6 cellular contexts compared by ENCODE assay signal in genomic region chr5:176389769-176390123, GRCh38. TPM values are rescaled to one million over a fixed set of nuclear protein-coding genes. Genes with fewer than 3 reads are reported as not detected.
DNase-seq lines count a peak whose midpoint lies in the region; ATAC-seq, FAIRE-seq and TF ChIP-seq lines count a peak whose summit lies in the region.
"Not testable (repeated sequence)": the region's sequence is repeated elsewhere in the genome, so short reads cannot be mapped to it uniquely, and the experiment has no call there.

No MANE protein-coding gene starts in this region.

- not testable (repeated sequence) for H3K9me3 Mint-ChIP-seq in IgD-negative memory B cell; activated CD8-positive, alpha-beta memory T cell treated with anti-CD3 and anti-CD28 coated beads, Interleukin-2, amount 10 ng/mL, durations not matched to agents 7 days and 5 days (ENCODE audit: low read depth)

- not testable (repeated sequence) for H3K27me3 ChIP-seq in A673 (replicated peaks; ENCODE audit: insufficient read depth, low read depth, low read length, poor library complexity); ectodermal cell (ENCODE audit: control insufficient read depth, insufficient read depth, low read length, poor library complexity, severe bottlenecking); HepG2 (ENCODE audit: control insufficient read depth in 1 of 2, insufficient read depth in 2 of 2, low read length in 2 of 2)

- not testable (repeated sequence) for BruUV-seq in A673 (replicated peaks; lab: Mats Ljungman, UMichigan); HepG2 (replicated peaks; lab: Mats Ljungman, UMichigan)

- in situ Hi-C loops in HepG2 (cut with HindIII; ENCODE audit: extremely low pct_ligation_motif_present, low pct_unique_long_range_greater_than_20kb), result not testable (repeated sequence)

- intact Hi-C loops in A673 (cut with micrococcal nuclease; ENCODE audit: unreplicated experiment), result loop anchor here (5.0 kb wide), 1 partner anchor 148 kb away; the partner anchor contains the start of gene RNF44
- intact Hi-C loops in HepG2 (cut with micrococcal nuclease; ENCODE audit: unreplicated experiment), result not testable (repeated sequence)

- peaks cover 42% of the 10 kb centered on the region for H3K79me2 ChIP-seq in HepG2 (ENCODE audit: insufficient read depth, low read length)

- peaks cover 20% of the 10 kb centered on the region for H3K36me3 ChIP-seq in A673 (ENCODE audit: insufficient read depth, low read length, poor library complexity, severe bottlenecking)
- H3K36me3 ChIP-seq in ectodermal cell (ENCODE audit: control insufficient read depth, insufficient read depth, low read length), result not testable (repeated sequence)
- peaks cover 3 to 22% of the 10 kb centered on the region in 2 experiments; a peak in 4 of 5 replicates for H3K36me3 ChIP-seq in HepG2 (replicated peaks in 1 of 2; ENCODE audit: control insufficient read depth in 1 of 2, insufficient read depth in 2 of 2, low read length in 2 of 2)

- H2AFZ ChIP-seq in HepG2 (ENCODE audit: low read length), result not testable (repeated sequence)

- TF ChIP-seq EP300 in HepG2 (IDR thresholded peaks at IDR 0.05; ENCODE audit: low read depth in 2 of 2, low read length in 2 of 2); HepG2 (CRISPR knock-in tag; IDR thresholded peaks at IDR 0.05; ENCODE audit: borderline replicate concordance): not testable (repeated sequence)

- CTCF ChIA-PET in A673 (lab: Charles Lee); HepG2 (lab: Yijun Ruan, JAX; ENCODE audit: low intra/inter-chr PET ratio, low total read pairs): not testable (repeated sequence)
- CTCF ChIA-PET in activated CD8-positive, alpha-beta memory T cell treated with anti-CD3 and anti-CD28 coated beads, Interleukin-2, amount 10 ng/mL, durations not matched to agents 7 days and 5 days (lab: Charles Lee), result interaction anchor here (1.2 to 2.2 kb wide), 2 partner anchors 58 to 153 kb away, joined by 4 to 8 read pairs; partner anchors contain the start of gene FAF2

- TF ChIP-seq CTCF in A673 (conservative IDR thresholded peaks at IDR 0.05; ENCODE audit: low read depth, low read length); HepG2 (CRISPR knock-in tag; IDR thresholded peaks at IDR 0.05); retinal pigment epithelial cell (conservative IDR thresholded peaks at IDR 0.05; ENCODE audit: low read depth, low read length): not testable (repeated sequence)

- POLR2A ChIA-PET in A673 (lab: Charles Lee; ENCODE audit: low non-redundant PET), result not testable (repeated sequence)
- POLR2A ChIA-PET in HepG2 (lab: Yijun Ruan, JAX), result interaction anchor here (0.7 to 2.3 kb wide), 7 partner anchors 10 to 631 kb away, joined by 3 to 31 read pairs (median 3); partner anchors contain the start of genes CDHR2, KIAA1191 and RNF44

- H3K9me3 ChIP-seq in A673 (ENCODE audit: low read depth, low read length, poor library complexity, severe bottlenecking); ectodermal cell (ENCODE audit: control insufficient read depth, low read length); HepG2 (ENCODE audit: low read length): not testable (repeated sequence)

- not testable (repeated sequence) for TF ChIP-seq RAD21 in HepG2 (CRISPR knock-in tag; IDR thresholded peaks at IDR 0.05)

- not testable (repeated sequence) for TF ChIP-seq POLR2A in HepG2 (IDR thresholded peaks at IDR 0.05; ENCODE audit: insufficient read depth in 1 of 2, low read depth in 2 of 2, low read length in 2 of 2)

- ATAC-seq in activated CD8-positive, alpha-beta memory T cell treated with anti-CD3 and anti-CD28 coated beads, Interleukin-2, amount 10 ng/mL, durations not matched to agents 7 days and 5 days; HepG2: not testable (repeated sequence)

- not testable (repeated sequence) for FAIRE-seq in HepG2 (lab: Jason Lieb, UNC)

- peak overlapping the region; percentile 75 for H3K4me2 ChIP-seq in HepG2 (ENCODE audit: low read depth, low read length)

- H3K27ac ChIP-seq in A673 (ENCODE audit: low read depth, low read length, poor library complexity, severe bottlenecking), result peak overlapping the region; percentile 99
- not testable (repeated sequence) for H3K27ac ChIP-seq in ectodermal cell (ENCODE audit: insufficient read depth, low read depth, low read length, poor library complexity, severe bottlenecking)
- H3K27ac ChIP-seq in HepG2 (ENCODE audit: extremely low read length, insufficient read depth, low read length), result peak overlapping the region; percentile 99

- H4K20me1 ChIP-seq in HepG2 (ENCODE audit: insufficient read depth, low read length), result peaks cover 11% of the 10 kb centered on the region; the same call in 1 of the 2 replicates

- peak overlapping the region; percentile 98 to 100 (median 99) for H3K27ac Mint-ChIP-seq in IgD-negative memory B cell
- H3K27ac Mint-ChIP-seq in activated CD8-positive, alpha-beta memory T cell treated with anti-CD3 and anti-CD28 coated beads, Interleukin-2, amount 10 ng/mL, durations not matched to agents 7 days and 5 days, result peak overlapping the region; percentile 99

- H3K4me3 ChIP-seq in A673 (ENCODE audit: low read depth, low read length, poor library complexity, severe bottlenecking) (peak overlapping the region; percentile 95), ectodermal cell (ENCODE audit: insufficient read depth, low read depth, low read length) (peak overlapping the region; percentile 97), HepG2 (replicated peaks in 1 of 3; ENCODE audit: insufficient read depth in 1 of 3, low read depth in 2 of 3, low read length in 3 of 3) (peak overlapping the region; percentile 67 to 92 (median 71)), retinal pigment epithelial cell (ENCODE audit: low read length) (peak overlapping the region; percentile 94)

- DNase-seq in A673 (ENCODE audit: low spot score); activated CD8-positive, alpha-beta memory T cell treated with anti-CD3 and anti-CD28 coated beads, Interleukin-2, amount 10 ng/mL, durations not matched to agents 7 days and 5 days; HepG2 (ENCODE audit: low spot score); retinal pigment epithelial cell (ENCODE audit: low read depth): not testable (repeated sequence)

- not testable (repeated sequence) for H3K27me3 Mint-ChIP-seq in IgD-negative memory B cell; activated CD8-positive, alpha-beta memory T cell treated with anti-CD3 and anti-CD28 coated beads, Interleukin-2, amount 10 ng/mL, durations not matched to agents 7 days and 5 days

- peak overlapping the region; percentile 84 for H3K9ac ChIP-seq in HepG2 (ENCODE audit: insufficient read depth, low read depth, low read length)

- WGBS in ectodermal cell, 2 experiments, result 88 to 89% methylated on average over 13 of the region's 13 CpGs
- WGBS in HepG2 (ENCODE audit: low lambda C conversion rate), result 84% methylated on average over 13 of the region's 13 CpGs

- H3K4me1 Mint-ChIP-seq in IgD-negative memory B cell, result peaks cover 8 to 21% (median 17%) of the 10 kb centered on the region in 3 donors
- peaks cover 35% of the 10 kb centered on the region for H3K4me1 Mint-ChIP-seq in activated CD8-positive, alpha-beta memory T cell treated with anti-CD3 and anti-CD28 coated beads, Interleukin-2, amount 10 ng/mL, durations not matched to agents 7 days and 5 days

- H3K4me3 Mint-ChIP-seq in IgD-negative memory B cell, result peak overlapping the region; percentile 99 to 100 (median 100)
- H3K4me3 Mint-ChIP-seq in activated CD8-positive, alpha-beta memory T cell treated with anti-CD3 and anti-CD28 coated beads, Interleukin-2, amount 10 ng/mL, durations not matched to agents 7 days and 5 days, result peak overlapping the region; percentile 93

- H3K36me3 Mint-ChIP-seq in IgD-negative memory B cell, result not testable (repeated sequence)
- H3K36me3 Mint-ChIP-seq in activated CD8-positive, alpha-beta memory T cell treated with anti-CD3 and anti-CD28 coated beads, Interleukin-2, amount 10 ng/mL, durations not matched to agents 7 days and 5 days, result peaks cover 35% of the 10 kb centered on the region

- H3K4me1 ChIP-seq in A673 (ENCODE audit: insufficient read depth, low read length, poor library complexity, severe bottlenecking), result peaks cover 13% of the 10 kb centered on the region
- H3K4me1 ChIP-seq in ectodermal cell (ENCODE audit: control insufficient read depth, insufficient read depth, low read length), result not testable (repeated sequence)
- H3K4me1 ChIP-seq in HepG2 (ENCODE audit: insufficient read depth, low read length), result peaks cover 31% of the 10 kb centered on the region

RNA-seq across cellular contexts. Expression of gene HIGD2A, which starts 1.2 kb away (rescaled TPM):
- total RNA-seq in A673 (2021) (80.3 and 81.7 TPM in 2 replicates), HepG2 (2016; rRNA removed; fragmentation: Illumina TruSeq; extraction: Trizol) (89.2 and 95.7 TPM in 2 replicates)
- polyA plus RNA-seq in IgD-negative memory B cell (242 TPM), HepG2 (2011; rRNA removed) (146 TPM in 2 replicates)
- total RNA-seq in activated CD8-positive, alpha-beta memory T cell treated with anti-CD3 and anti-CD28 coated beads, Interleukin-2, amount 10 ng/mL, durations not matched to agents 7 days and 5 days, result 10 to 100 TPM; 86.0 to 87.7 TPM
- 114 TPM for polyA plus RNA-seq in ectodermal cell (2013, experiment 1 of 4)
- polyA plus RNA-seq in ectodermal cell (2013, experiment 2 of 4), result 123 TPM
- 136 TPM for polyA plus RNA-seq in ectodermal cell (2013, experiment 3 of 4)
- polyA plus RNA-seq in ectodermal cell (2013, experiment 4 of 4), result 144 TPM
- total RNA-seq in HepG2 (2016; cell fraction: cytosol; rRNA removed; fragmentation: Illumina TruSeq; extraction: Trizol; ENCODE audit: low read depth), result 64.5 and 65.6 TPM in 2 replicates
- 87.9 and 107 TPM in 2 replicates for total RNA-seq in HepG2 (2016; cell fraction: insoluble cytoplasmic fraction; rRNA removed; fragmentation: Illumina TruSeq; extraction: Trizol)
- 112 and 135 TPM in 2 replicates for total RNA-seq in HepG2 (2016; cell fraction: membrane; rRNA removed; fragmentation: Illumina TruSeq; extraction: Trizol)
- total RNA-seq in HepG2 (2016; cell fraction: nucleus; rRNA removed; fragmentation: Illumina TruSeq; extraction: Trizol), result 38.9 and 40.5 TPM in 2 replicates
- polyA plus RNA-seq in HepG2 (2011; cell fraction: cytosol; rRNA removed), result 171 and 302 TPM in 2 replicates
- polyA plus RNA-seq in HepG2 (2011; cell fraction: nucleus; rRNA removed), result 77.0 and 77.1 TPM in 2 replicates
- 133 and 141 TPM in 2 replicates for polyA plus RNA-seq in HepG2 (2012)
- polyA plus RNA-seq in HepG2 (2016; cell fraction: cytosol; fragmentation: Illumina TruSeq; extraction: Trizol; ENCODE audit: low read depth), result 151 and 159 TPM in 2 replicates
- polyA plus RNA-seq in HepG2 (2016; cell fraction: insoluble cytoplasmic fraction; fragmentation: Illumina TruSeq; extraction: Trizol; ENCODE audit: low read depth), result 220 and 222 TPM in 2 replicates
- 239 and 256 TPM in 2 replicates for polyA plus RNA-seq in HepG2 (2016; cell fraction: membrane; fragmentation: Illumina TruSeq; extraction: Trizol; ENCODE audit: low read depth)
- 118 and 123 TPM in 2 replicates for polyA plus RNA-seq in HepG2 (2016; cell fraction: nucleus; fragmentation: Illumina TruSeq; extraction: Trizol; ENCODE audit: insufficient read depth, low read depth)
- 148 and 164 TPM in 2 replicates for polyA minus RNA-seq in HepG2 (2011; rRNA and poly(A)+ RNA removed; ENCODE audit: low replicate concordance)
- 70.4 and 91.9 TPM in 2 replicates for polyA minus RNA-seq in HepG2 (2011; cell fraction: cytosol; rRNA and poly(A)+ RNA removed)
- 33.3 and 40.7 TPM in 2 replicates for polyA minus RNA-seq in HepG2 (2011; cell fraction: nucleus; rRNA and poly(A)+ RNA removed)

RNA-seq across cellular contexts. Expression of gene NOP16, which starts 1.3 kb away (rescaled TPM):
- total RNA-seq in A673 (2021), result 57.7 and 66.0 TPM in 2 replicates
- 38.1 TPM for polyA plus RNA-seq in IgD-negative memory B cell
- 10 to 100 TPM; 44.8 to 68.3 TPM for total RNA-seq in activated CD8-positive, alpha-beta memory T cell treated with anti-CD3 and anti-CD28 coated beads, Interleukin-2, amount 10 ng/mL, durations not matched to agents 7 days and 5 days
- polyA plus RNA-seq in ectodermal cell (2013, experiment 1 of 4), result 24.5 TPM
- 25.2 TPM for polyA plus RNA-seq in ectodermal cell (2013, experiment 2 of 4)
- polyA plus RNA-seq in ectodermal cell (2013, experiment 3 of 4), result 22.5 TPM
- polyA plus RNA-seq in ectodermal cell (2013, experiment 4 of 4), result 23.6 TPM
- total RNA-seq in HepG2 (2016; rRNA removed; fragmentation: Illumina TruSeq; extraction: Trizol), result 48.4 and 58.4 TPM in 2 replicates
- 19.8 and 25.4 TPM in 2 replicates for total RNA-seq in HepG2 (2016; cell fraction: cytosol; rRNA removed; fragmentation: Illumina TruSeq; extraction: Trizol; ENCODE audit: low read depth)
- total RNA-seq in HepG2 (2016; cell fraction: insoluble cytoplasmic fraction; rRNA removed; fragmentation: Illumina TruSeq; extraction: Trizol), result 51.5 and 62.4 TPM in 2 replicates
- total RNA-seq in HepG2 (2016; cell fraction: membrane; rRNA removed; fragmentation: Illumina TruSeq; extraction: Trizol), result 31.1 and 36.0 TPM in 2 replicates
- 38.3 and 50.4 TPM in 2 replicates for total RNA-seq in HepG2 (2016; cell fraction: nucleus; rRNA removed; fragmentation: Illumina TruSeq; extraction: Trizol)
- polyA plus RNA-seq in HepG2 (2011; rRNA removed), result 43.3 and 45.9 TPM in 2 replicates
- 43.5 and 48.0 TPM in 2 replicates for polyA plus RNA-seq in HepG2 (2011; cell fraction: cytosol; rRNA removed)
- 49.8 and 55.0 TPM in 2 replicates for polyA plus RNA-seq in HepG2 (2011; cell fraction: nucleus; rRNA removed)
- polyA plus RNA-seq in HepG2 (2012), result 36.0 and 45.5 TPM in 2 replicates
- polyA plus RNA-seq in HepG2 (2016; cell fraction: cytosol; fragmentation: Illumina TruSeq; extraction: Trizol; ENCODE audit: low read depth), result 20.0 and 21.6 TPM in 2 replicates
- 99.0 and 104 TPM in 2 replicates for polyA plus RNA-seq in HepG2 (2016; cell fraction: insoluble cytoplasmic fraction; fragmentation: Illumina TruSeq; extraction: Trizol; ENCODE audit: low read depth)
- polyA plus RNA-seq in HepG2 (2016; cell fraction: membrane; fragmentation: Illumina TruSeq; extraction: Trizol; ENCODE audit: low read depth), result 29.9 and 32.3 TPM in 2 replicates
- polyA plus RNA-seq in HepG2 (2016; cell fraction: nucleus; fragmentation: Illumina TruSeq; extraction: Trizol; ENCODE audit: insufficient read depth, low read depth), result 76.6 and 84.9 TPM in 2 replicates
- 16.4 and 48.3 TPM in 2 replicates for polyA minus RNA-seq in HepG2 (2011; rRNA and poly(A)+ RNA removed; ENCODE audit: low replicate concordance)
- polyA minus RNA-seq in HepG2 (2011; cell fraction: cytosol; rRNA and poly(A)+ RNA removed), result 10.2 and 15.5 TPM in 2 replicates
- polyA minus RNA-seq in HepG2 (2011; cell fraction: nucleus; rRNA and poly(A)+ RNA removed), result 37.8 and 42.2 TPM in 2 replicates

RNA-seq across cellular contexts. Expression of gene ARL10, which starts 24.5 kb away (rescaled TPM):
- total RNA-seq in A673 (2021) (13.6 and 15.8 TPM in 2 replicates), HepG2 (2016; rRNA removed; fragmentation: Illumina TruSeq; extraction: Trizol) (0.01 and 0.18 TPM in 2 replicates)
- polyA plus RNA-seq in IgD-negative memory B cell (1.3 TPM), HepG2 (2011; rRNA removed) (0.22 and 0.50 TPM in 2 replicates)
- 1 to 10 TPM; 6.3 to 9.0 TPM for total RNA-seq in activated CD8-positive, alpha-beta memory T cell treated with anti-CD3 and anti-CD28 coated beads, Interleukin-2, amount 10 ng/mL, durations not matched to agents 7 days and 5 days
- polyA plus RNA-seq in ectodermal cell (2013, experiment 1 of 4), result 14.5 TPM
- polyA plus RNA-seq in ectodermal cell (2013, experiment 2 of 4), result 17.8 TPM
- 10.2 TPM for polyA plus RNA-seq in ectodermal cell (2013, experiment 3 of 4)
- 12.6 TPM for polyA plus RNA-seq in ectodermal cell (2013, experiment 4 of 4)
- total RNA-seq in HepG2 (2016; cell fraction: cytosol; rRNA removed; fragmentation: Illumina TruSeq; extraction: Trizol; ENCODE audit: low read depth), result 1.1 TPM in 1 of 2 replicates, not detected in the other
- total RNA-seq in HepG2 (2016; cell fraction: insoluble cytoplasmic fraction; rRNA removed; fragmentation: Illumina TruSeq; extraction: Trizol), result 0.45 TPM in 1 of 2 replicates, not detected in the other
- total RNA-seq in HepG2 (2016; cell fraction: membrane; rRNA removed; fragmentation: Illumina TruSeq; extraction: Trizol), result 0.93 and 0.96 TPM in 2 replicates
- 0.53 TPM in 1 of 2 replicates, not detected in the other for total RNA-seq in HepG2 (2016; cell fraction: nucleus; rRNA removed; fragmentation: Illumina TruSeq; extraction: Trizol)
- under 0.01 and 0.01 TPM in 2 replicates for polyA plus RNA-seq in HepG2 (2011; cell fraction: cytosol; rRNA removed)
- 0.02 and 0.03 TPM in 2 replicates for polyA plus RNA-seq in HepG2 (2011; cell fraction: nucleus; rRNA removed)
- polyA plus RNA-seq in HepG2 (2012), result 0.05 and 0.07 TPM in 2 replicates
- 0.51 and 1.6 TPM in 2 replicates for polyA plus RNA-seq in HepG2 (2016; cell fraction: cytosol; fragmentation: Illumina TruSeq; extraction: Trizol; ENCODE audit: low read depth)
- not detected in 2 replicates for polyA plus RNA-seq in HepG2 (2016; cell fraction: insoluble cytoplasmic fraction; fragmentation: Illumina TruSeq; extraction: Trizol; ENCODE audit: low read depth)
- 1.5 TPM in 1 of 2 replicates, not detected in the other for polyA plus RNA-seq in HepG2 (2016; cell fraction: membrane; fragmentation: Illumina TruSeq; extraction: Trizol; ENCODE audit: low read depth)
- 0.05 TPM in 1 of 2 replicates, not detected in the other for polyA plus RNA-seq in HepG2 (2016; cell fraction: nucleus; fragmentation: Illumina TruSeq; extraction: Trizol; ENCODE audit: insufficient read depth, low read depth)
- 0.02 and 0.22 TPM in 2 replicates for polyA minus RNA-seq in HepG2 (2011; rRNA and poly(A)+ RNA removed; ENCODE audit: low replicate concordance)
- polyA minus RNA-seq in HepG2 (2011; cell fraction: cytosol; rRNA and poly(A)+ RNA removed), result 0.79 TPM in 1 of 2 replicates, not detected in the other
- under 0.01 TPM in 2 replicates for polyA minus RNA-seq in HepG2 (2011; cell fraction: nucleus; rRNA and poly(A)+ RNA removed)

RNA-seq across cellular contexts. Expression of gene CLTB, which starts 26.6 kb away (rescaled TPM):
- total RNA-seq in A673 (2021) (48.9 and 61.8 TPM in 2 replicates), HepG2 (2016; rRNA removed; fragmentation: Illumina TruSeq; extraction: Trizol) (30.7 and 33.8 TPM in 2 replicates)
- polyA plus RNA-seq in IgD-negative memory B cell (54.1 TPM), HepG2 (2011; rRNA removed) (23.3 and 24.8 TPM in 2 replicates)
- total RNA-seq in activated CD8-positive, alpha-beta memory T cell treated with anti-CD3 and anti-CD28 coated beads, Interleukin-2, amount 10 ng/mL, durations not matched to agents 7 days and 5 days, result 10 to 100 TPM; 56.7 to 61.8 TPM
- 27.5 TPM for polyA plus RNA-seq in ectodermal cell (2013, experiment 1 of 4)
- polyA plus RNA-seq in ectodermal cell (2013, experiment 2 of 4), result 25.1 TPM
- polyA plus RNA-seq in ectodermal cell (2013, experiment 3 of 4), result 26.1 TPM
- polyA plus RNA-seq in ectodermal cell (2013, experiment 4 of 4), result 25.5 TPM
- total RNA-seq in HepG2 (2016; cell fraction: cytosol; rRNA removed; fragmentation: Illumina TruSeq; extraction: Trizol; ENCODE audit: low read depth), result 29.6 and 37.0 TPM in 2 replicates
- total RNA-seq in HepG2 (2016; cell fraction: insoluble cytoplasmic fraction; rRNA removed; fragmentation: Illumina TruSeq; extraction: Trizol), result 31.5 and 34.4 TPM in 2 replicates
- 33.2 and 41.2 TPM in 2 replicates for total RNA-seq in HepG2 (2016; cell fraction: membrane; rRNA removed; fragmentation: Illumina TruSeq; extraction: Trizol)
- total RNA-seq in HepG2 (2016; cell fraction: nucleus; rRNA removed; fragmentation: Illumina TruSeq; extraction: Trizol), result 15.1 and 15.7 TPM in 2 replicates
- polyA plus RNA-seq in HepG2 (2011; cell fraction: cytosol; rRNA removed), result 27.1 and 35.6 TPM in 2 replicates
- 29.2 and 30.5 TPM in 2 replicates for polyA plus RNA-seq in HepG2 (2011; cell fraction: nucleus; rRNA removed)
- polyA plus RNA-seq in HepG2 (2012), result 14.8 and 24.0 TPM in 2 replicates
- polyA plus RNA-seq in HepG2 (2016; cell fraction: cytosol; fragmentation: Illumina TruSeq; extraction: Trizol; ENCODE audit: low read depth), result 31.8 and 36.4 TPM in 2 replicates
- 30.6 and 31.4 TPM in 2 replicates for polyA plus RNA-seq in HepG2 (2016; cell fraction: insoluble cytoplasmic fraction; fragmentation: Illumina TruSeq; extraction: Trizol; ENCODE audit: low read depth)
- 32.7 and 36.2 TPM in 2 replicates for polyA plus RNA-seq in HepG2 (2016; cell fraction: membrane; fragmentation: Illumina TruSeq; extraction: Trizol; ENCODE audit: low read depth)
- polyA plus RNA-seq in HepG2 (2016; cell fraction: nucleus; fragmentation: Illumina TruSeq; extraction: Trizol; ENCODE audit: insufficient read depth, low read depth), result 28.4 and 29.1 TPM in 2 replicates
- polyA minus RNA-seq in HepG2 (2011; rRNA and poly(A)+ RNA removed; ENCODE audit: low replicate concordance), result 13.8 and 44.3 TPM in 2 replicates
- polyA minus RNA-seq in HepG2 (2011; cell fraction: cytosol; rRNA and poly(A)+ RNA removed), result 9.0 and 12.0 TPM in 2 replicates
- 7.7 and 8.2 TPM in 2 replicates for polyA minus RNA-seq in HepG2 (2011; cell fraction: nucleus; rRNA and poly(A)+ RNA removed)

RNA-seq across cellular contexts. Expression of gene KIAA1191, which starts 28.2 kb away (rescaled TPM):
- total RNA-seq in A673 (2021), result 99.3 and 102 TPM in 2 replicates
- 45.2 TPM for polyA plus RNA-seq in IgD-negative memory B cell
- 10 to 100 TPM; 50.0 to 53.1 TPM for total RNA-seq in activated CD8-positive, alpha-beta memory T cell treated with anti-CD3 and anti-CD28 coated beads, Interleukin-2, amount 10 ng/mL, durations not matched to agents 7 days and 5 days
- polyA plus RNA-seq in ectodermal cell (2013, experiment 1 of 4), result 145 TPM
- polyA plus RNA-seq in ectodermal cell (2013, experiment 2 of 4), result 160 TPM
- 121 TPM for polyA plus RNA-seq in ectodermal cell (2013, experiment 3 of 4)
- polyA plus RNA-seq in ectodermal cell (2013, experiment 4 of 4), result 134 TPM
- total RNA-seq in HepG2 (2016; rRNA removed; fragmentation: Illumina TruSeq; extraction: Trizol), result 63.6 and 81.6 TPM in 2 replicates
- 31.6 and 37.8 TPM in 2 replicates for total RNA-seq in HepG2 (2016; cell fraction: cytosol; rRNA removed; fragmentation: Illumina TruSeq; extraction: Trizol; ENCODE audit: low read depth)
- 65.9 and 72.9 TPM in 2 replicates for total RNA-seq in HepG2 (2016; cell fraction: insoluble cytoplasmic fraction; rRNA removed; fragmentation: Illumina TruSeq; extraction: Trizol)
- 115 and 123 TPM in 2 replicates for total RNA-seq in HepG2 (2016; cell fraction: membrane; rRNA removed; fragmentation: Illumina TruSeq; extraction: Trizol)
- 36.2 and 40.9 TPM in 2 replicates for total RNA-seq in HepG2 (2016; cell fraction: nucleus; rRNA removed; fragmentation: Illumina TruSeq; extraction: Trizol)
- 103 and 115 TPM in 2 replicates for polyA plus RNA-seq in HepG2 (2011; rRNA removed)
- 101 and 112 TPM in 2 replicates for polyA plus RNA-seq in HepG2 (2011; cell fraction: cytosol; rRNA removed)
- polyA plus RNA-seq in HepG2 (2011; cell fraction: nucleus; rRNA removed), result 49.0 and 59.8 TPM in 2 replicates
- polyA plus RNA-seq in HepG2 (2012), result 74.1 and 79.3 TPM in 2 replicates
- polyA plus RNA-seq in HepG2 (2016; cell fraction: cytosol; fragmentation: Illumina TruSeq; extraction: Trizol; ENCODE audit: low read depth), result 37.9 and 44.6 TPM in 2 replicates
- 95.8 and 106 TPM in 2 replicates for polyA plus RNA-seq in HepG2 (2016; cell fraction: insoluble cytoplasmic fraction; fragmentation: Illumina TruSeq; extraction: Trizol; ENCODE audit: low read depth)
- 126 and 130 TPM in 2 replicates for polyA plus RNA-seq in HepG2 (2016; cell fraction: membrane; fragmentation: Illumina TruSeq; extraction: Trizol; ENCODE audit: low read depth)
- 74.2 and 82.1 TPM in 2 replicates for polyA plus RNA-seq in HepG2 (2016; cell fraction: nucleus; fragmentation: Illumina TruSeq; extraction: Trizol; ENCODE audit: insufficient read depth, low read depth)
- polyA minus RNA-seq in HepG2 (2011; rRNA and poly(A)+ RNA removed; ENCODE audit: low replicate concordance), result 90.9 and 162 TPM in 2 replicates
- 54.6 and 59.7 TPM in 2 replicates for polyA minus RNA-seq in HepG2 (2011; cell fraction: cytosol; rRNA and poly(A)+ RNA removed)
- 37.3 and 54.8 TPM in 2 replicates for polyA minus RNA-seq in HepG2 (2011; cell fraction: nucleus; rRNA and poly(A)+ RNA removed)
